Comparison of ENCODE assay signal across 13 cellular contexts in the genomic region with DNA sequence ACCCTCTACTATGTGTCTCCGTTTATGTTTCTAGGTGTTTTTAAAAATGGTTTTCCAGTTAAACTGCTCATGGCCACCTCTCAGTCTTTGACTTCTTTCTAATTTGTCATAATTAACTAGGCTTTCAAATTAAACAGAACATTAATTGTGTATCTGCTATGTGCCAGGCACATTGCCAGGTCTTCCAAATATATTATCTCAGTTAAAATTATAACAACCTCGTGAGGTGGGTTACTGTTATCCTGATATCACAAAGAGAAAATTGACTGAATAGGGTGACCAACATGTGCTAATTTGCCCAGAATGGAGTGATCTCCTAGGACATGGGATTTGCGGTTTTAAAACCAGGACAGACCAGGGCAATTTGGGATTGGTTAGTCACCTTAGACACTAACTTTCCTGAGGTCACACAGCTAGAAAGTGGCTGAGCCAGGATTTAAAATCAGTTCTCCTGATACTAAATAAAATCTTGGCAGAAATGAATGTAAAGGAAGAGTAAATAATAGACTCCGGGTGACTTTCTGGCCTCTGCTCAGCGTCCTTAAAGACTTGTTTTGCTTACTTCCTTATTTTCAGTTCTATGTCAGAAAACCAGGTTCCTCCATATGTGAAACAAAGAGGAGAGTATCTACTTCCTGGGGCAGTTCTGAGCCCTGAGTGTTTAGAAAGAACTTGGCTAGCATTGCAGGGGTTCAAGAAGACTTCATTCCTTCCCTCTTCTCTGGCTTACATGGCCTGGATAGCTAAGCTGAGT.
DNase-seq lines count a peak whose midpoint lies in the region; ATAC-seq, FAIRE-seq and TF ChIP-seq lines count a peak whose summit lies in the region.
"Had no signal": no experiment of that assay in that cellular context is flagged by ENCODE, and none has a peak within 500 bp of the region (broad histone marks: within the 10 kb centered on the region; RNA-seq: fewer than 3 reads in every experiment).

No MANE protein-coding gene starts in this region.

- H3K27me3 Mint-ChIP-seq in Caco-2 (ENCODE audit: insufficient read depth, unreplicated experiment) (no peaks in the 10 kb centered on the region), activated B cell treated with CpG ODN at 0.5 μM for 24 hours (no peaks in the 10 kb centered on the region)

- H3K9me3 ChIP-seq in Caco-2, result no peaks in the 10 kb centered on the region

- no peak for FAIRE-seq in urothelium cell line (lab: Jason Lieb, UNC)

- peaks cover 26% of the 10 kb centered on the region for H3K4me1 ChIP-seq in Caco-2

- CTCF ChIA-PET in Caco-2 (lab: Charles Lee) (no interaction called here), activated B cell treated with CpG ODN at 0.5 μM for 24 hours (lab: Charles Lee) (interaction anchor here (1.0 to 1.7 kb wide), 2 partner anchors 39 to 42 kb away, joined by 3 to 5 read pairs; no protein-coding TSS in a partner anchor)

- peak; percentile 15 for ATAC-seq in activated B cell treated with CpG ODN at 0.5 μM for 24 hours (ENCODE audit: low read depth)

- no peak for DNase-seq in Caco-2
- peak; percentile 39 for DNase-seq in NAMALWA (ENCODE audit: low spot score)
- DNase-seq in activated B cell treated with CpG ODN at 0.5 μM for 24 hours, result no peak
- peak; percentile 19 for DNase-seq in putamen (ENCODE audit: low spot score)
- DNase-seq in DMS53 (lab: John Stamatoyannopoulos, UW), result no peak
- no peak for DNase-seq in NCI-H748 treated with DMSO at 0.1 percent for 48 hours (lab: John Stamatoyannopoulos, UW)
- DNase-seq in urothelium cell line (ENCODE audit: low spot score), result no peak
- DNase-seq in NCI-H1092 (lab: John Stamatoyannopoulos, UW), result no peak
- DNase-seq: activated T-cell treated with anti-CD3 and anti-CD28 coated beads, Interleukin-2, amount 50 U/mL, for 1 hour; NCI-H1694; NCI-H69; nucleus accumbens had no signal

- TF ChIP-seq CTCF in Caco-2 (IDR thresholded peaks at IDR 0.05; ENCODE audit: insufficient read depth in 1 of 2, low read depth in 1 of 2, low read length in 1 of 2, severe bottlenecking in 1 of 2, unreplicated experiment in 1 of 2) (no peak), activated B cell treated with CpG ODN at 0.5 μM for 24 hours (IDR thresholded peaks at IDR 0.05) (no peak)

- peak overlapping the region; percentile 29 for H3K27ac Mint-ChIP-seq in Caco-2 (ENCODE audit: unreplicated experiment)
- H3K27ac Mint-ChIP-seq in activated B cell treated with CpG ODN at 0.5 μM for 24 hours, result peak overlapping the region; percentile 85

- POLR2A ChIA-PET in Caco-2 (lab: Charles Lee) (no interaction called here), activated B cell treated with CpG ODN at 0.5 μM for 24 hours (lab: Charles Lee) (interaction anchor here (1.0 to 2.7 kb wide), 13 partner anchors 12 to 564 kb away, joined by 3 to 25 read pairs (median 4); a partner anchor contains a TSS)

- H3K27me3 ChIP-seq in Caco-2 (replicated peaks; ENCODE audit: control insufficient read depth, insufficient read depth, low read length), result no peaks in the 10 kb centered on the region

- no TSS peak for BruUV-seq in Caco-2 (replicated peaks; lab: Mats Ljungman, UMichigan)

- H3K4me3 ChIP-seq in Caco-2 (ENCODE audit: low read depth, low read length), result no peak overlapping the region
- H3K4me3 ChIP-seq: coronary artery had no signal

- intact Hi-C loops in Caco-2 (cut with micrococcal nuclease; ENCODE audit: unreplicated experiment) (no loop called here), activated B cell treated with CpG ODN at 0.5 μM for 24 hours (cut with micrococcal nuclease) (loop anchor here (5.0 kb wide), 1 partner anchor 117 kb away; no protein-coding TSS in a partner anchor)

- no peaks in the 10 kb centered on the region for H3K36me3 Mint-ChIP-seq in Caco-2 (ENCODE audit: insufficient read depth, unreplicated experiment)
- no peaks in the 10 kb centered on the region for H3K36me3 Mint-ChIP-seq in activated B cell treated with CpG ODN at 0.5 μM for 24 hours (ENCODE audit: low read depth)

- H3K36me3 ChIP-seq in Caco-2 (ENCODE audit: control insufficient read depth, insufficient read depth, low read length), result no peaks in the 10 kb centered on the region

- H3K4me3 Mint-ChIP-seq in Caco-2 (ENCODE audit: unreplicated experiment), result no peak overlapping the region
- peak overlapping the region; percentile 72 for H3K4me3 Mint-ChIP-seq in activated B cell treated with CpG ODN at 0.5 μM for 24 hours

- H3K9me3 Mint-ChIP-seq in Caco-2 (ENCODE audit: unreplicated experiment), result no peaks in the 10 kb centered on the region
- H3K9me3 Mint-ChIP-seq in activated B cell treated with CpG ODN at 0.5 μM for 24 hours, result no peaks in the 10 kb centered on the region

- peaks cover 22% of the 10 kb centered on the region for H3K4me1 Mint-ChIP-seq in Caco-2 (ENCODE audit: low read depth, unreplicated experiment)
- H3K4me1 Mint-ChIP-seq in activated B cell treated with CpG ODN at 0.5 μM for 24 hours, result peaks cover 57% of the 10 kb centered on the region

Comparison
In these comparisons a context has a peak if more than half of its experiments do, and no peak if none do; other contexts are left out.
1. DNase-seq: peak in NAMALWA (single experiment) and putamen (single experiment); none in Caco-2 (0 of 2), activated B cell treated with CpG ODN at 0.5 μM for 24 hours (single experiment), DMS53 (single experiment), NCI-H748 treated with DMSO at 0.1 percent for 48 hours (single experiment), urothelium cell line (single experiment) and NCI-H1092 (single experiment).